In genomic region chr4:125322363-125322730, GRCh38 we compare ENCODE assay signal across 12 cellular contexts. TPM values are rescaled to one million over a fixed set of nuclear protein-coding genes. Genes with fewer than 3 reads are reported as not detected.
DNase-seq lines count a peak whose midpoint lies in the region; ATAC-seq and TF ChIP-seq lines count a peak whose summit lies in the region.
"Had no signal": no experiment of that assay in that cellular context is flagged by ENCODE, and none has a peak within 500 bp of the region (broad histone marks: within the 10 kb centered on the region; RNA-seq: fewer than 3 reads in every experiment).

No MANE protein-coding gene starts in this region.

- H3K36me3 ChIP-seq in ES-I3 (ENCODE audit: insufficient read depth, low read length) (0 out of 2 replicates have a peak, but pooled peaks cover 3% of the 10 kb centered on the region), adipocyte (ENCODE audit: control insufficient read depth, insufficient read depth, low read length, severe bottlenecking) (peaks cover 13% of the 10 kb centered on the region), uterus (no peaks in the 10 kb centered on the region)
- H3K36me3 ChIP-seq: pancreas had no signal

- no peak for TF ChIP-seq POLR2A in uterus (IDR thresholded peaks at IDR 0.05)

- DNase-seq in adipocyte (ENCODE audit: low read depth), result peak; percentile 80
- DNase-seq in glomerular visceral epithelial cell (ENCODE audit: extremely low spot score), result peak; percentile 54
- DNase-seq in skeletal muscle cell (ENCODE audit: low read depth), result peak; percentile 72
- DNase-seq in uterus, result no peak
- DNase-seq in activated CD8-positive, alpha-beta memory T cell treated with anti-CD3 and anti-CD28 coated beads, Interleukin-2, amount 50 U/mL, for 4 hours, result no peak
- DNase-seq: activated CD4-positive, CD25-positive, alpha-beta regulatory T cell; activated naive CD4-positive, alpha-beta T cell treated with anti-CD3 and anti-CD28 coated beads, Interleukin-2, amount 10 ng/mL, durations not matched to agents 7 days and 5 days; pancreas had no signal

- intact Hi-C loops in uterus (cut with DNase I; ENCODE audit: low total_unique reads), result no loop called here

- H3K27me3 ChIP-seq in adipocyte (replicated peaks; ENCODE audit: control insufficient read depth, insufficient read depth, low read length) (no peaks in the 10 kb centered on the region), uterus (no peaks in the 10 kb centered on the region)
- H3K27me3 ChIP-seq: pancreas had no signal

- peak overlapping the region in 1 of 2 donors; percentile 49 for H3K27ac ChIP-seq in uterus
- H3K27ac ChIP-seq: pancreas had no signal

- ATAC-seq in GM18907 (IDR thresholded peaks at IDR 0.05; ENCODE audit: unreplicated experiment) (no peak), HG02571 (IDR thresholded peaks at IDR 0.05; ENCODE audit: unreplicated experiment) (no peak)
- ATAC-seq: K562 had no signal

- peak overlapping the region; percentile 5; the same call in 1 of the 2 replicates for H3K9ac ChIP-seq in ES-I3 (ENCODE audit: low read depth, low read length)
- H3K9ac ChIP-seq in adipocyte (ENCODE audit: low read length), result peak overlapping the region; percentile 85

- peak overlapping the region; percentile 85 for H3K4me3 ChIP-seq in adipocyte (ENCODE audit: low read length)
- peak overlapping the region; percentile 33 for H3K4me3 ChIP-seq in skeletal muscle cell (ENCODE audit: low read depth, low read length)
- no peak overlapping the region for H3K4me3 ChIP-seq in uterus
- H3K4me3 ChIP-seq: K562, pancreas had no signal

- H3K4me1 ChIP-seq in ES-I3 (ENCODE audit: insufficient read depth, low read length) (peaks cover 23% of the 10 kb centered on the region), adipocyte (ENCODE audit: control insufficient read depth, insufficient read depth, low read length) (peaks cover 60% of the 10 kb centered on the region), uterus (no peaks in the 10 kb centered on the region)
- H3K4me1 ChIP-seq: pancreas had no signal

- TF ChIP-seq CTCF in uterus (IDR thresholded peaks at IDR 0.05), result no peak

- H3K9me3 ChIP-seq in ES-I3 (ENCODE audit: control insufficient read depth, insufficient read depth, low read length) (no peaks in the 10 kb centered on the region), adipocyte (ENCODE audit: control insufficient read depth, low read length) (no peaks in the 10 kb centered on the region), uterus (no peaks in the 10 kb centered on the region)
- H3K9me3 ChIP-seq: pancreas had no signal

RNA-seq across cellular contexts. Expression of gene FAT4, which starts 7.6 kb away (rescaled TPM):
- 100 to 1,000 TPM in 1 of 4 donors, 10 to 100 TPM in 3; 12.6 to 112 (median 20.4) TPM for total RNA-seq in uterus
- total RNA-seq: K562 had no signal

Comparison
In these comparisons a context has a peak if more than half of its experiments do, and no peak if none do; other contexts are left out.
1. DNase-seq: peak in adipocyte (single experiment), glomerular visceral epithelial cell (single experiment) and skeletal muscle cell (single experiment); none in uterus (0 of 2) and activated CD8-positive, alpha-beta memory T cell treated with anti-CD3 and anti-CD28 coated beads, Interleukin-2, amount 50 U/mL, for 4 hours (single experiment).
2. H3K4me3 ChIP-seq: peak in adipocyte (single experiment) and skeletal muscle cell (single experiment); none in uterus (0 of 2).